ENCODE assay signal across 17 cellular contexts in the genomic region with DNA sequence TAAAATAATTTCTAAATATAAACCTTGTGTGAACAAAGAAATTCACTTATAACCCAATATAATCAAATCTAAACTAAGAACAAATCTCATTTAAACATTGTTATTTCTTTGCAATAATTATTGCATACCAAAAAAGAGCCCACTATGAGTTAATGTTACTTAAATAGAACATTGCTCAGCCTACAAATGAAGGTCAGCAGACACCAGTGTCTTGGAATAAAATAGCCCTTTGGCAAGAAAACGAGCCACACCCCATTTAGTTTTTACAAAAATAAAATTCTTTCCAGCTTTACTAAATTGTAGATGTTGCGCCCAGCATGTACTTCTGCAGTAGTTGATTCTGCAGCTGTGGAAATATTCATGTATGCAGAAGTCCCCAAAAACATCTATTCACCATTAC. TPM values are rescaled to one million over a fixed set of nuclear protein-coding genes. Genes with fewer than 3 reads are reported as not detected.
DNase-seq lines count a peak whose midpoint lies in the region; ATAC-seq and TF ChIP-seq lines count a peak whose summit lies in the region.
"Had no signal": no experiment of that assay in that cellular context is flagged by ENCODE, and none has a peak within 500 bp of the region (broad histone marks: within the 10 kb centered on the region; RNA-seq: fewer than 3 reads in every experiment).

No MANE protein-coding gene starts in this region.

- H3K27ac ChIP-seq in coronary artery (peak overlapping the region; percentile 67), subcutaneous abdominal adipose tissue (ENCODE audit: low read depth, low read length) (peak overlapping the region; percentile 23)
- H3K27ac ChIP-seq: PC-9 had no signal

- no peak for TF ChIP-seq CTCF in coronary artery (IDR thresholded peaks at IDR 0.05)

- intact Hi-C loops in left ventricle myocardium superior (cut with micrococcal nuclease), result no loop called here

- DNase-seq in AG20443 (ENCODE audit: low spot score), result peak; percentile 16
- DNase-seq in coronary artery (ENCODE audit: low spot score), result no peak
- DNase-seq in left ventricle myocardium superior, result no peak
- no peak for DNase-seq in SHP77 (lab: John Stamatoyannopoulos, UW)
- no peak for DNase-seq in COLO829 (ENCODE audit: low spot score)
- DNase-seq in activated effector memory CD4-positive, alpha-beta T cell treated with Interleukin-2 at 50 U/mL for 16 hours, result no peak
- DNase-seq: CD4-positive, alpha-beta T cell; DMS153; GF-D8; HCEC 1CT; Karpas-422; NCI-H1417 treated with DMSO at 0.1 percent for 48 hours; NCI-H187 treated with DMSO at 0.1 percent for 48 hours; NCI-H226; NCI-H524; PC-9 had no signal

- no peak overlapping the region for H3K9ac ChIP-seq in subcutaneous abdominal adipose tissue (ENCODE audit: low read length in 5 of 5)

- H3K4me1 ChIP-seq in subcutaneous abdominal adipose tissue (ENCODE audit: control insufficient read depth in 5 of 5, insufficient read depth in 5 of 5, low read length in 5 of 5), result peaks cover 0 to 6% (median 0%) of the 10 kb centered on the region in 5 donors

- peaks cover 0 to 3% (median 0%) of the 10 kb centered on the region in 5 donors for H3K27me3 ChIP-seq in subcutaneous abdominal adipose tissue (ENCODE audit: control insufficient read depth in 5 of 5, insufficient read depth in 4 of 5, low read length in 5 of 5)

- H3K4me3 ChIP-seq in coronary artery, result peak overlapping the region; percentile 6
- H3K4me3 ChIP-seq in subcutaneous abdominal adipose tissue (ENCODE audit: low read depth in 1 of 5, low read length in 5 of 5), result no peak overlapping the region
- H3K4me3 ChIP-seq: PC-9 had no signal

- H3K36me3 ChIP-seq in subcutaneous abdominal adipose tissue (ENCODE audit: control insufficient read depth in 5 of 5, insufficient read depth in 5 of 5, low read length in 5 of 5), result peaks cover 0 to 4% (median 0%) of the 10 kb centered on the region in 5 donors

- H3K9me3 ChIP-seq in subcutaneous abdominal adipose tissue (ENCODE audit: control insufficient read depth in 5 of 5, low read length in 5 of 5), result no peaks in the 10 kb centered on the region

- peak; percentile 72 for ATAC-seq in left ventricle myocardium superior

RNA-seq across cellular contexts. Expression of gene PLS3, which starts 12.2 kb away (rescaled TPM):
- total RNA-seq in left ventricle myocardium superior, result 40.8 TPM
